ENCODE assay signal across 10 cellular contexts in the genomic region with DNA sequence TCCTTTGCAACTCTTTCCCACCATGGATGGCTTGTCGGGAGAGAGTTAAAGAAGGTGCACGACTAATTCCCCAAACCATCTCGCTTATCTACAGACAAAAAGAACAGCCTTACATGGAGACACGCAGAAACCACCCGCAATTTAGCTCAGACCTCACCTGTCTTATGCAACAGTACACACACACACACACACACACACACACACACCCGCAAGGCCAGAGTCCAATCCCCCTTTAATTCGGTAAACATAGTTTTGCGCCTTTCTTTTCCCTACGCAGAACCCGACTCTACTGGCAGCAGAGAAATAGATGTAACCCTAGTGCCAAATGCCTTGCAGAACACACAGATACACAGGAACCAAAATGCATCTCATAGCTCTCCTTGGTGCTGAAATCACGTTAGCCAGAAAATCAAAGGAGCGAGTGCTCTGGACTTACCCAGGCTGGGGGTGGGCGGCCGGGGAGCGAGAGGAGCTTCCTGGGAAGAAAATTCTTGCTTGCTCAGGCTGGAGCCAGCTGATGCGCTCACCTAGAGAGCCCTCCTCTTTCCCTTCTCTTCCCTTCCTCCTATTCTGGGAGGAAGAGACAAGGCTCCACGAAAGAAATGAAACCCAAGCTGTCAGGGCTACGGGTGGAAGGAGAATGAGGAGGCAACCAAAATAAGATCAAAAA. TPM values are rescaled to one million over a fixed set of nuclear protein-coding genes. Genes with fewer than 3 reads are reported as not detected.
DNase-seq lines count a peak whose midpoint lies in the region; ATAC-seq lines count a peak whose summit lies in the region.
"Had no signal": no experiment of that assay in that cellular context is flagged by ENCODE, and none has a peak within 500 bp of the region (broad histone marks: within the 10 kb centered on the region; RNA-seq: fewer than 3 reads in every experiment).

No MANE protein-coding gene starts in this region.

- ATAC-seq in HG03520 (IDR thresholded peaks at IDR 0.05; ENCODE audit: unreplicated experiment) (no peak), HG03521 (IDR thresholded peaks at IDR 0.05; ENCODE audit: unreplicated experiment) (no peak), HG02938 (IDR thresholded peaks at IDR 0.05; ENCODE audit: unreplicated experiment) (no peak), HG03025 (IDR thresholded peaks at IDR 0.05; ENCODE audit: low FRiP score, unreplicated experiment) (no peak)
- ATAC-seq: activated naive CD8-positive, alpha-beta T cell treated with anti-CD3 and anti-CD28 coated beads, Interleukin-2, amount 50 U/mL, for 24 hours had no signal

- DNase-seq in EH (ENCODE audit: low read depth): peak; percentile 10
- peak; percentile 10 for DNase-seq in NCI-H1092 (lab: John Stamatoyannopoulos, UW)
- DNase-seq in cerebellum (ENCODE audit: low spot score): peak; percentile 44
- DNase-seq in lung microvascular endothelial cell (ENCODE audit: low read depth in 2 of 2): peak; percentile 52 to 64
- DNase-seq: activated naive CD8-positive, alpha-beta T cell treated with anti-CD3 and anti-CD28 coated beads, Interleukin-2, amount 50 U/mL, for 24 hours; NCI-H1436 treated with DMSO at 0.1 percent for 48 hours had no signal

RNA-seq across cellular contexts. Expression of a gene that starts 0.5 kb away (rescaled TPM):
- total RNA-seq in cerebellum (11.6 TPM), lung microvascular endothelial cell (under 0.01 TPM in 1 of 2 replicates, not detected in the other)

Comparison
In these comparisons a context has a peak if more than half of its experiments do, and no peak if none do; other contexts are left out.
1. RNA of a gene that starts 0.5 kb away (total RNA-seq): 11.6 TPM in cerebellum (single experiment); under 0.01 TPM in lung microvascular endothelial cell; every median in the first group is over 10 times any median in the second.
2. Peak in every context shown above with its lines, with median percentiles within 50 percentile points of each other: DNase-seq.